11 cellular contexts compared by ENCODE assay signal in the genomic region with DNA sequence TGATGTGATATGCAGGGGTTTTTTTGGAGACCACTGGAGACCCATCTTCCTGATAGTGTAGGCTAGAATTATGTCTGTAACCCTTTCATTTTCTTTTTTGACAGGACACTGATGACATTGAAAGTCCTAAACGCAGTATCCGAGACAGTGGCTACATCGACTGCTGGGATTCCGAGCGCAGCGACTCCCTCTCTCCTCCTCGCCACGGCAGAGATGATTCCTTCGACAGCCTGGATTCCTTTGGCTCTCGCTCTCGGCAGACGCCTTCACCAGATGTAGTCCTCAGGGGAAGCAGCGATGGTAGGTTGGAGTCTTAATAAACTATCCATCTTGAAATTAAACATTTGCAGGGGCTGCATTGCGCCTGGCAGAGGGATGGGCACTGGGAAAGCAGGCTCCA.
DNase-seq lines count a peak whose midpoint lies in the region; FAIRE-seq and TF ChIP-seq lines count a peak whose summit lies in the region.
"Had no signal": no experiment of that assay in that cellular context is flagged by ENCODE, and none has a peak within 500 bp of the region (broad histone marks: within the 10 kb centered on the region; RNA-seq: fewer than 3 reads in every experiment).

No MANE protein-coding gene starts in this region.

- H3K36me3 ChIP-seq in rectal smooth muscle tissue (ENCODE audit: control insufficient read depth, insufficient read depth, low read length) (no peaks in the 10 kb centered on the region), small intestine (ENCODE audit: control insufficient read depth in 2 of 2, insufficient read depth in 2 of 2, low read length in 2 of 2) (no peaks in the 10 kb centered on the region), vagina (no peaks in the 10 kb centered on the region)

- TF ChIP-seq POLR2A in vagina (IDR thresholded peaks at IDR 0.05), result no peak

- no peak overlapping the region for H3K9ac ChIP-seq in rectal smooth muscle tissue (ENCODE audit: low read length)

- no peaks in the 10 kb centered on the region for H3K9me3 ChIP-seq in small intestine (ENCODE audit: control insufficient read depth, low read depth)
- no peaks in the 10 kb centered on the region for H3K9me3 ChIP-seq in vagina

- DNase-seq in astrocyte of the hippocampus (ENCODE audit: low read depth, low spot score), result peak; percentile 45
- DNase-seq in iPS-NIHi11 (ENCODE audit: low spot score), result peak; percentile 41
- no peak for DNase-seq in activated CD4-positive, CD25-positive, alpha-beta regulatory T cell treated with anti-CD3 and anti-CD28 coated beads, Interleukin-2, amount 50 U/mL, for 72 hours
- no peak for DNase-seq in small intestine
- DNase-seq in vagina (ENCODE audit: extremely low spot score in 2 of 2), result no peak
- DNase-seq in central memory CD4-positive, alpha-beta T cell, result no peak
- DNase-seq: NCI-H2107 had no signal

- TF ChIP-seq CTCF in C4-2B (conservative IDR thresholded peaks at IDR 0.05), result no peak
- no peak for TF ChIP-seq CTCF in vagina (IDR thresholded peaks at IDR 0.05)

- 60 to 69% (median 62%) methylated on average over 14 of the region's 14 CpGs for WGBS in small intestine, 3 donors

- intact Hi-C loops in vagina (cut with DNase I), result no loop called here

- H3K27ac ChIP-seq in C4-2B (peak overlapping the region; percentile 91), rectal smooth muscle tissue (ENCODE audit: low read depth, low read length) (peak overlapping the region; percentile 70), small intestine (ENCODE audit: low read depth in 1 of 2, low read length in 1 of 2) (peak overlapping the region in 1 of 2 donors; percentile 27), vagina (no peak overlapping the region)
- H3K27ac ChIP-seq: skin epidermis had no signal

- H3K4me1 ChIP-seq in rectal smooth muscle tissue (ENCODE audit: control insufficient read depth, insufficient read depth, low read length) (peaks cover 6% of the 10 kb centered on the region), small intestine (ENCODE audit: control insufficient read depth in 2 of 2, insufficient read depth in 1 of 2, low read depth in 1 of 2, low read length in 1 of 2) (peaks cover 0 to 5% of the 10 kb centered on the region in 2 donors), vagina (peaks cover 23% of the 10 kb centered on the region)

- FAIRE-seq in small intestine (lab: Jason Lieb, UNC), result no peak
- FAIRE-seq: bronchial epithelial cell had no signal

- H3K27me3 ChIP-seq in rectal smooth muscle tissue (ENCODE audit: control insufficient read depth, insufficient read depth, low read length), result no peaks in the 10 kb centered on the region
- H3K27me3 ChIP-seq in small intestine (ENCODE audit: control insufficient read depth in 2 of 2, insufficient read depth in 2 of 2, low read length in 2 of 2), result no peaks in the 10 kb centered on the region
- no peaks in the 10 kb centered on the region for H3K27me3 ChIP-seq in vagina

- H3K4me3 ChIP-seq in rectal smooth muscle tissue (ENCODE audit: low read length) (peak overlapping the region; percentile 43), small intestine (ENCODE audit: low read depth in 1 of 2, low read length in 2 of 2) (no peak overlapping the region), vagina (no peak overlapping the region)
- H3K4me3 ChIP-seq: skin epidermis had no signal

Comparison
In these comparisons a context has a peak if more than half of its experiments do, and no peak if none do; other contexts are left out.
1. DNase-seq: peak in astrocyte of the hippocampus (single experiment) and iPS-NIHi11 (single experiment); none in activated CD4-positive, CD25-positive, alpha-beta regulatory T cell treated with anti-CD3 and anti-CD28 coated beads, Interleukin-2, amount 50 U/mL, for 72 hours (single experiment), small intestine (single experiment), vagina (0 of 2) and central memory CD4-positive, alpha-beta T cell (single experiment).